In the genomic region with DNA sequence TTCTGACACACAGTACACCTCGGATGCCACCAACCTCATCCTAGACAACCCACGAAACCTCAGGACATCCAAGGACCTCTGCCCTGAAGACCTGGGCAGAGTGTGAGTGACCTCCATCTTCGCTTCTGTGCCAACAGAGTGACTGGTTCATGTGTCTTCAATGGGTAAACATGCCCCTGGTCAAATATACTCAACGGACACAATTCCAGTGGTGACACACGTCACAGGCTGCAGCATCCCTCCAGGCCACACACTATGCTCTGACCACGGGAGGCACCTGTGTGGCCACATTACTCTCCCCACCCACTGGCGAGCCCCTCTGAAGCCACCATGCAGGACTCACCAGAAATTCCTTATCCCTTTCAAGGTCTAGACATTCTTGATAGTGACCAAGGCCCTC, we compare ENCODE assay signal across 33 cellular contexts.
"Had no signal": no experiment of that assay in that cellular context is flagged by ENCODE, and none has a peak within 500 bp of the region (broad histone marks: within the 10 kb centered on the region; RNA-seq: fewer than 3 reads in every experiment).

No MANE protein-coding gene starts in this region.

- H3K36me3 ChIP-seq: ascending aorta had no signal

- H3K9me3 Mint-ChIP-seq: activated B cell treated with CpG ODN at 0.5 μM for 24 hours; activated CD4-positive, alpha-beta memory T cell treated with anti-CD3 and anti-CD28 coated beads, Interleukin-2, amount 10 ng/mL, durations not matched to agents 7 days and 5 days; activated CD4-positive, alpha-beta T cell treated with anti-CD3 and anti-CD28 coated beads, Interleukin-2, amount 10 ng/mL, durations not matched to agents 24 days and 14 days; activated naive CD4-positive, alpha-beta T cell treated with anti-CD3 and anti-CD28 coated beads, Interleukin-2, amount 10 ng/mL, durations not matched to agents 7 days and 5 days; activated naive CD4-positive, alpha-beta T cell treated with anti-CD3 and anti-CD28 coated beads, Interleukin-2, amount 50 U/mL, for 24 hours; activated naive CD8-positive, alpha-beta T cell treated with anti-CD3 and anti-CD28 coated beads, Interleukin-2, amount 10 ng/mL, durations not matched to agents 7 days and 5 days; activated naive CD8-positive, alpha-beta T cell treated with anti-CD3 and anti-CD28 coated beads, Interleukin-2, amount 50 U/mL, for 24 hours; activated T-cell treated with anti-CD3 and anti-CD28 coated beads, Interleukin-2, amount 50 U/mL, for 24 hours; activated T-helper 2 cell treated with anti-CD3 and anti-CD28 coated beads, Interferon-gamma antibody, Interleukin-2, Interleukin-4, amounts not matched to agents 10 μg/mL and 5 μg/mL and 100 μg/mL, durations not matched to agents 14 hours and 24 hours and 36 hours; T-helper 1 cell treated with Interleukin-12 subunit alpha and Interleukin-12 subunit beta and Interleukin-4 antibody, amounts not matched to agents 30 μg/mL and 1 μg/mL, for 36 hours; T-helper 2 cell treated with Interferon-gamma antibody and Interleukin-4, amounts not matched to agents 5 μg/mL and 100 μg/mL, for 36 hours had no signal

- DNase-seq: activated B cell treated with CpG ODN at 0.5 μM for 24 hours; activated CD4-positive, alpha-beta memory T cell treated with anti-CD3 and anti-CD28 coated beads, Interleukin-2, amount 10 ng/mL, durations not matched to agents 7 days and 5 days; activated CD4-positive, alpha-beta T cell treated with anti-CD3 and anti-CD28 coated beads for 4 hours; activated CD4-positive, alpha-beta T cell treated with anti-CD3 and anti-CD28 coated beads, Interleukin-2, amount 10 ng/mL, durations not matched to agents 24 days and 14 days; activated CD4-positive, alpha-beta T cell treated with anti-CD3 and anti-CD28 coated beads, Interleukin-2, amount 50 U/mL, for 1 hour; activated CD4-positive, alpha-beta T cell treated with anti-CD3 and anti-CD28 coated beads, Interleukin-2, amount 50 U/mL, for 4 hours; activated CD4-positive, CD25-positive, alpha-beta regulatory T cell treated with anti-CD3 and anti-CD28 coated beads, Interleukin-2, amount 50 U/mL, for 72 hours; activated CD8-positive, alpha-beta memory T cell treated with anti-CD3 and anti-CD28 coated beads for 24 hours; activated CD8-positive, alpha-beta memory T cell treated with anti-CD3 and anti-CD28 coated beads, Interleukin-2, amount 10 ng/mL, durations not matched to agents 7 days and 5 days; activated CD8-positive, alpha-beta memory T cell treated with anti-CD3 and anti-CD28 coated beads, Interleukin-2, amount 50 U/mL, for 48 hours; activated CD8-positive, alpha-beta T cell treated with anti-CD3 and anti-CD28 coated beads, Interleukin-2, amount 10 ng/mL, durations not matched to agents 7 days and 5 days; activated effector memory CD4-positive, alpha-beta T cell treated with Interleukin-2 at 50 U/mL for 16 hours; activated gamma-delta T cell; activated naive CD4-positive, alpha-beta T cell treated with anti-CD3 and anti-CD28 coated beads, Interleukin-2, amount 10 ng/mL, durations not matched to agents 7 days and 5 days; activated naive CD4-positive, alpha-beta T cell treated with Interleukin-2 at 50 U/mL for 16 hours; activated naive CD8-positive, alpha-beta T cell treated with anti-CD3 and anti-CD28 coated beads, Interleukin-2, amount 10 ng/mL, durations not matched to agents 7 days and 5 days; activated naive CD8-positive, alpha-beta T cell treated with anti-CD3 and anti-CD28 coated beads, Interleukin-2, amount 50 U/mL, for 24 hours; activated T-cell treated with anti-CD3 and anti-CD28 coated beads, Interleukin-2, amount 50 U/mL, for 24 hours; activated T-cell treated with anti-CD3 and anti-CD28 coated beads, Interleukin-2, amount 50 U/mL, for 48 hours; amygdala; anterior cingulate cortex; central memory CD4-positive, alpha-beta T cell; T-helper 1 cell; T-helper 2 cell; T-helper 9 cell had no signal

- H3K4me3 Mint-ChIP-seq: activated B cell treated with CpG ODN at 0.5 μM for 24 hours; activated CD4-positive, alpha-beta memory T cell treated with anti-CD3 and anti-CD28 coated beads, Interleukin-2, amount 10 ng/mL, durations not matched to agents 7 days and 5 days; activated CD4-positive, alpha-beta T cell treated with anti-CD3 and anti-CD28 coated beads, Interleukin-2, amount 10 ng/mL, durations not matched to agents 24 days and 14 days; activated CD8-positive, alpha-beta memory T cell treated with anti-CD3 and anti-CD28 coated beads, Interleukin-2, amount 10 ng/mL, durations not matched to agents 7 days and 5 days; activated CD8-positive, alpha-beta T cell treated with anti-CD3 and anti-CD28 coated beads, Interleukin-2, amount 10 ng/mL, durations not matched to agents 7 days and 5 days; activated naive CD4-positive, alpha-beta T cell treated with anti-CD3 and anti-CD28 coated beads, Interleukin-2, amount 10 ng/mL, durations not matched to agents 7 days and 5 days; activated naive CD4-positive, alpha-beta T cell treated with anti-CD3 and anti-CD28 coated beads, Interleukin-2, amount 50 U/mL, for 24 hours; activated naive CD8-positive, alpha-beta T cell; activated naive CD8-positive, alpha-beta T cell treated with anti-CD3 and anti-CD28 coated beads, Interleukin-2, amount 10 ng/mL, durations not matched to agents 7 days and 5 days; activated naive CD8-positive, alpha-beta T cell treated with anti-CD3 and anti-CD28 coated beads, Interleukin-2, amount 50 U/mL, for 24 hours; activated T-cell treated with anti-CD3 and anti-CD28 coated beads, Interleukin-2, amount 50 U/mL, for 24 hours; brain; T-helper 1 cell treated with Interleukin-12 subunit alpha and Interleukin-12 subunit beta and Interleukin-4 antibody, amounts not matched to agents 30 μg/mL and 1 μg/mL, for 36 hours; T-helper 2 cell treated with Interferon-gamma antibody and Interleukin-4, amounts not matched to agents 5 μg/mL and 100 μg/mL, for 36 hours had no signal

- H3K27me3 ChIP-seq: ascending aorta had no signal

- ATAC-seq: activated CD8-positive, alpha-beta memory T cell treated with anti-CD3 and anti-CD28 coated beads, Interleukin-2, amount 10 ng/mL, durations not matched to agents 7 days and 5 days; activated CD8-positive, alpha-beta T cell treated with anti-CD3 and anti-CD28 coated beads, Interleukin-2, amount 10 ng/mL, durations not matched to agents 7 days and 5 days; activated naive CD8-positive, alpha-beta T cell treated with anti-CD3 and anti-CD28 coated beads, Interleukin-2, amount 50 U/mL, for 24 hours had no signal

- H3K27ac Mint-ChIP-seq: activated B cell treated with CpG ODN at 0.5 μM for 24 hours; activated CD4-positive, alpha-beta memory T cell treated with anti-CD3 and anti-CD28 coated beads, Interleukin-2, amount 10 ng/mL, durations not matched to agents 7 days and 5 days; activated CD4-positive, alpha-beta T cell treated with anti-CD3 and anti-CD28 coated beads, Interleukin-2, amount 10 ng/mL, durations not matched to agents 24 days and 14 days; activated CD8-positive, alpha-beta memory T cell treated with anti-CD3 and anti-CD28 coated beads, Interleukin-2, amount 10 ng/mL, durations not matched to agents 7 days and 5 days; activated CD8-positive, alpha-beta T cell treated with anti-CD3 and anti-CD28 coated beads, Interleukin-2, amount 10 ng/mL, durations not matched to agents 7 days and 5 days; activated naive CD4-positive, alpha-beta T cell treated with anti-CD3 and anti-CD28 coated beads, Interleukin-2, amount 10 ng/mL, durations not matched to agents 7 days and 5 days; activated naive CD4-positive, alpha-beta T cell treated with anti-CD3 and anti-CD28 coated beads, Interleukin-2, amount 50 U/mL, for 24 hours; activated naive CD8-positive, alpha-beta T cell; activated naive CD8-positive, alpha-beta T cell treated with anti-CD3 and anti-CD28 coated beads, Interleukin-2, amount 10 ng/mL, durations not matched to agents 7 days and 5 days; activated naive CD8-positive, alpha-beta T cell treated with anti-CD3 and anti-CD28 coated beads, Interleukin-2, amount 50 U/mL, for 24 hours; activated T-cell treated with anti-CD3 and anti-CD28 coated beads, Interleukin-2, amount 50 U/mL, for 24 hours; activated T-helper 2 cell treated with anti-CD3 and anti-CD28 coated beads, Interferon-gamma antibody, Interleukin-2, Interleukin-4, amounts not matched to agents 10 μg/mL and 5 μg/mL and 100 μg/mL, durations not matched to agents 14 hours and 24 hours and 36 hours; brain; T-helper 1 cell treated with Interleukin-12 subunit alpha and Interleukin-12 subunit beta and Interleukin-4 antibody, amounts not matched to agents 30 μg/mL and 1 μg/mL, for 36 hours; T-helper 2 cell treated with Interferon-gamma antibody and Interleukin-4, amounts not matched to agents 5 μg/mL and 100 μg/mL, for 36 hours had no signal

- H3K4me3 ChIP-seq: ascending aorta had no signal

- FAIRE-seq: TTC549 had no signal

- H3K4me1 Mint-ChIP-seq: activated B cell treated with CpG ODN at 0.5 μM for 24 hours; activated CD4-positive, alpha-beta memory T cell treated with anti-CD3 and anti-CD28 coated beads, Interleukin-2, amount 10 ng/mL, durations not matched to agents 7 days and 5 days; activated CD4-positive, alpha-beta T cell treated with anti-CD3 and anti-CD28 coated beads, Interleukin-2, amount 10 ng/mL, durations not matched to agents 24 days and 14 days; activated CD8-positive, alpha-beta memory T cell treated with anti-CD3 and anti-CD28 coated beads, Interleukin-2, amount 10 ng/mL, durations not matched to agents 7 days and 5 days; activated naive CD4-positive, alpha-beta T cell treated with anti-CD3 and anti-CD28 coated beads, Interleukin-2, amount 10 ng/mL, durations not matched to agents 7 days and 5 days; activated naive CD4-positive, alpha-beta T cell treated with anti-CD3 and anti-CD28 coated beads, Interleukin-2, amount 50 U/mL, for 24 hours; activated naive CD8-positive, alpha-beta T cell treated with anti-CD3 and anti-CD28 coated beads, Interleukin-2, amount 10 ng/mL, durations not matched to agents 7 days and 5 days; activated naive CD8-positive, alpha-beta T cell treated with anti-CD3 and anti-CD28 coated beads, Interleukin-2, amount 50 U/mL, for 24 hours had no signal

- H3K36me3 Mint-ChIP-seq: activated CD8-positive, alpha-beta memory T cell treated with anti-CD3 and anti-CD28 coated beads, Interleukin-2, amount 10 ng/mL, durations not matched to agents 7 days and 5 days; activated naive CD4-positive, alpha-beta T cell treated with anti-CD3 and anti-CD28 coated beads, Interleukin-2, amount 10 ng/mL, durations not matched to agents 7 days and 5 days; activated naive CD4-positive, alpha-beta T cell treated with anti-CD3 and anti-CD28 coated beads, Interleukin-2, amount 50 U/mL, for 24 hours; activated naive CD8-positive, alpha-beta T cell; activated naive CD8-positive, alpha-beta T cell treated with anti-CD3 and anti-CD28 coated beads, Interleukin-2, amount 10 ng/mL, durations not matched to agents 7 days and 5 days; brain had no signal
